Comparison of ENCODE assay signal across 1 cellular context in the genomic region with DNA sequence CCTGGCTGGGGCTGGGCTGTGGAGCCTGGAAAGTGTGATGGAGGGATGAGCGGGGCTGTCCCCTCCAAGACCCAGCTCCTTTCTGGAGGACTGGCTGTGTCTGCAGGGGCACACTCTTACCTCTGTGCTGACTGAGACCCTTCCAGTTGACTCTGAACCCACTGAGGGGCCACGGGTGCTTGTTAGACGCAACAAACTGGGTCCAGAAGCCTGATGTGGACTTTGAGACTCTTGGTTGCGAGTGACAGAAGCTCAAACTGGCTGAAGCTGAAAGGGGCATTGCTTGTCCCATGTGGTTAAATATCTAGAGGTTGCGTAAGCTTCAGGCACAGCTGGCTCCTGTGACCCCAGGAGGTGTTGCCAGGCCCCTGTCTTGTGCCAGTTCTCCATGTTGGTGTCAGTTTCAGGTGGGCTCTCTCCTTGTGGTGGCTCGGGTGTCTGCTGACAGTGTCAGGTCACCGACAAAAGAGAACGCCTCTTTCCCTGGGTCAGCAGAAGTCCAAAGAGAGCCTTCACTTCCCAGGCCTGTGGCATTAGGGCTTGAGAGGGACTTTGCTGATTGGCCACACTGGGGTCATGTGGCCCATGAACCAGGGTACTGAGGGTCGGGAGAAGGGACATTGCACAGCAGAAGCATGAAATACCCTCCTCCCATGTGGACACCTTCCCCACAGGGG.
TF ChIP-seq lines count a peak whose summit lies in the region.

No MANE protein-coding gene starts in this region.

TF ChIP-seq in HepG2, 621 proteins besides CTCF, POLR2A, EP300 and RAD21 (continued from another document and continues in another):
- TF ChIP-seq, protein P1, sequence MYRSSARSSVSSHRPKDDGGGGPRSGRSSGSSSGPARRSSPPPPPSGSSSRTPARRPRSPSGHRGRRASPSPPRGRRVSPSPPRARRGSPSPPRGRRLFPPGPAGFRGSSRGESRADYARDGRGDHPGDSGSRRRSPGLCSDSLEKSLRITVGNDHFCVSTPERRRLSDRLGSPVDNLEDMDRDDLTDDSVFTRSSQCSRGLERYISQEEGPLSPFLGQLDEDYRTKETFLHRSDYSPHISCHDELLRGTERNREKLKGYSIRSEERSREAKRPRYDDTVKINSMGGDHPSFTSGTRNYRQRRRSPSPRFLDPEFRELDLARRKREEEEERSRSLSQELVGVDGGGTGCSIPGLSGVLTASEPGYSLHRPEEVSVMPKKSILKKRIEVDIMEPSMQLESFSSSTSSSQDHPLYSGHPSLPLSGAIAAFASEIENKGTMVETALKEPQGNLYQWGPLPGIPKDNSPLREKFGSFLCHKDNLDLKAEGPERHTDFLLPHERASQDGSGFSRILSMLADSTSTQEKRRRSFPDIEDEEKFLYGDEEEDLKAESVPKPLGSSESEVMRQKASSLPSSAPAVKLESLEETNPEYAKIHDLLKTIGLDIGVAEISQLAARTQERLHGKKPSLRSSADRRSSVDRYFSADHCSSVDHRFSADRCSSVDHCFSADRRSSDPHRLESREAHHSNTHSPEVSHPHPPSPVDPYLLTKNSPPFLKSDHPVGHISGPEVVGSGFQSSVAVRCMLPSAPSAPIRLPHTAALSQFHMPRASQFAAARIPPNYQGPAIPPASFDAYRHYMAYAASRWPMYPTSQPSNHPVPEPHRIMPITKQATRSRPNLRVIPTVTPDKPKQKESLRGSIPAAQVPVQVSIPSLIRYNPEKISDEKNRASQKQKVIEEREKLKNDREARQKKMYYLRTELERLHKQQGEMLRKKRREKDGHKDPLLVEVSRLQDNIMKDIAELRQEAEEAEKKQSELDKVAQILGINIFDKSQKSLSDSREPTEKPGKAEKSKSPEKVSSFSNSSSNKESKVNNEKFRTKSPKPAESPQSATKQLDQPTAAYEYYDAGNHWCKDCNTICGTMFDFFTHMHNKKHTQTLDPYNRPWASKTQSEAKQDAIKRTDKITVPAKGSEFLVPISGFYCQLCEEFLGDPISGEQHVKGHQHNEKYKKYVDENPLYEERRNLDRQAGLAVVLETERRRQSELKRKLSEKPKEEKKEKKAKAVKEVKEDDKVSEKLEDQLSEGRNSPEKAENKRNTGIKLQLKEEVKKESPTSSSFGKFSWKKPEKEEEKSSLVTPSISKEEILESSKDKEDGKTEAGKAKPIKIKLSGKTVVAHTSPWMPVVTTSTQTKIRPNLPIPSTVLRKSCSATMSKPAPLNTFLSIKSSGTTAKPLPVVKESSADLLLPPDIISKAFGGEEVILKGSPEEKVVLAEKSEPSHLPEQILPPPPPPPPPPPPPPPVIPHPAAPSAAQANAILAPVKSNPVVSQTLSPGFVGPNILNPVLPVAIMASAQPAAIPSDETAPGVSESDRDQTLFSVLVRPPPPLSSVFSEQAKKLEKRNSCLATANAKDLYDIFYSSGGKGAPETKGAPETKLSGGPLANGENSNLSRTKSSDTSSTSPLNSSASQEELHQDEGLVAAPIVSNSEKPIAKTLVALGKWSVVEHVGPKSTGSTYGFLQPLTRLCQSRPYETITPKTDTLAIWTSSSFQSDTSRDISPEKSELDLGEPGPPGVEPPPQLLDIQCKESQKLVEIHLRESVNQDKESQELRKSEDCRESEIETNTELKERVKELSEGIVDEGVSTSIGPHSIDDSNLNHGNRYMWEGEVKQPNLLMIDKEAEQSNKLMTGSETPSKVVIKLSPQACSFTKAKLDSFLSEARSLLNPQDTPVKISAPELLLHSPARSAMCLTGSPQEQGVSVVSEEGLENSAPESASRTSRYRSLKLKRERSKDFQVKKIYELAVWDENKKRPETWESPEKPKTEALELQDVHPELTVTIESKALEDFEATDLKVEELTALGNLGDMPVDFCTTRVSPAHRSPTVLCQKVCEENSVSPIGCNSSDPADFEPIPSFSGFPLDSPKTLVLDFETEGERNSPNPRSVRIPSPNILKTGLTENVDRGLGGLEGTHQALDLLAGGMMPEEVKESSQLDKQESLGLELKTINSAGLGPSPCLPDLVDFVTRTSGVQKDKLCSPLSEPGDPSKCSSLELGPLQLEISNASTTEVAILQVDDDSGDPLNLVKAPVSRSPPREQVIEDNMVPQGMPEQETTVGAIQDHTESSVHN (CRISPR knock-in tag; IDR thresholded peaks at IDR 0.05), result no peak
- TF ChIP-seq DMAP1 (CRISPR knock-in tag; IDR thresholded peaks at IDR 0.05) (peak; percentile 53; the same call in 1 of the 2 replicates), PRMT3 (CRISPR knock-in tag; IDR thresholded peaks at IDR 0.05; ENCODE audit: borderline replicate concordance, low read depth) (no peak), SALL1 (CRISPR knock-in tag; IDR thresholded peaks at IDR 0.05) (peak; percentile 87), SAP130 (CRISPR knock-in tag; IDR thresholded peaks at IDR 0.05; ENCODE audit: low read depth) (peak; percentile 83), HIVEP1 (CRISPR knock-in tag; IDR thresholded peaks at IDR 0.05) (no peak), ZNF549 (CRISPR knock-in tag; IDR thresholded peaks at IDR 0.05) (no peak), ZNF615 (CRISPR knock-in tag; IDR thresholded peaks at IDR 0.05; ENCODE audit: borderline replicate concordance) (no peak), MEIS2 (CRISPR knock-in tag; IDR thresholded peaks at IDR 0.05) (peak; percentile 79), ISL2 (CRISPR knock-in tag; IDR thresholded peaks at IDR 0.05) (peak; percentile 35; the same call in 1 of the 2 replicates), ZSCAN20 (CRISPR knock-in tag; IDR thresholded peaks at IDR 0.05; ENCODE audit: borderline replicate concordance) (no peak), KAT7 (CRISPR knock-in tag; IDR thresholded peaks at IDR 0.05; ENCODE audit: borderline replicate concordance) (peak; percentile 66; the same call in 1 of the 2 replicates), GLI4 (CRISPR knock-in tag; IDR thresholded peaks at IDR 0.05; ENCODE audit: borderline replicate concordance) (no peak; the same call in 1 of the 2 replicates), ZMYM2 (CRISPR knock-in tag; IDR thresholded peaks at IDR 0.05) (0 out of 2 replicates have a peak, but pooled peaks have one; percentile 27), ATAD3A (CRISPR knock-in tag; IDR thresholded peaks at IDR 0.05) (no peak), AKAP8 (CRISPR knock-in tag; IDR thresholded peaks at IDR 0.05) (0 out of 2 replicates have a peak, but pooled peaks have one; percentile 43), HMG20A (CRISPR knock-in tag; IDR thresholded peaks at IDR 0.05; ENCODE audit: borderline replicate concordance) (peak; percentile 29; the same call in 1 of the 2 replicates), ZNF136 (CRISPR knock-in tag; IDR thresholded peaks at IDR 0.05; ENCODE audit: low read depth) (0 out of 2 replicates have a peak, but pooled peaks have one; percentile 48), JUND (CRISPR knock-in tag; IDR thresholded peaks at IDR 0.05) (peak; percentile 31; the same call in 1 of the 2 replicates), ZNF775 (CRISPR knock-in tag; IDR thresholded peaks at IDR 0.05; ENCODE audit: borderline replicate concordance) (no peak), ZNF329 (CRISPR knock-in tag; IDR thresholded peaks at IDR 0.05; ENCODE audit: low read depth) (0 out of 2 replicates have a peak, but pooled peaks have one; percentile 48), AHR (CRISPR knock-in tag; IDR thresholded peaks at IDR 0.05) (0 out of 2 replicates have a peak, but pooled peaks have one; percentile 33), SOX6 (IDR thresholded peaks at IDR 0.05) (no peak), SOX6 (CRISPR knock-in tag; IDR thresholded peaks at IDR 0.05) (peak; percentile 65), ZFP41 (CRISPR knock-in tag; IDR thresholded peaks at IDR 0.05; ENCODE audit: borderline replicate concordance) (no peak; the same call in 1 of the 2 replicates), FOXJ3 (CRISPR knock-in tag; IDR thresholded peaks at IDR 0.05; ENCODE audit: borderline replicate concordance) (peak; percentile 79), SYNCRIP (IDR thresholded peaks at IDR 0.05; ENCODE audit: insufficient read depth, low read depth, low read length) (no peak), ZKSCAN1 (IDR thresholded peaks at IDR 0.05; ENCODE audit: low read length) (no peak), SMAD1 (CRISPR knock-in tag; IDR thresholded peaks at IDR 0.05; ENCODE audit: borderline replicate concordance, low read depth) (0 out of 2 replicates have a peak, but pooled peaks have one; percentile 30), FOXA1 (IDR thresholded peaks at IDR 0.05) (no peak), FOXA1 (CRISPR knock-in tag; IDR thresholded peaks at IDR 0.05) (no peak), NR2C2 (CRISPR knock-in tag; IDR thresholded peaks at IDR 0.05; ENCODE audit: borderline replicate concordance) (peak; percentile 79), ETV6 (CRISPR knock-in tag; conservative IDR thresholded peaks at IDR 0.05) (no peak), ZNF292 (CRISPR knock-in tag; IDR thresholded peaks at IDR 0.05; ENCODE audit: borderline replicate concordance, low read depth) (peak; percentile 69; the same call in 1 of the 2 replicates), KDM2A (CRISPR knock-in tag; IDR thresholded peaks at IDR 0.05; ENCODE audit: borderline replicate concordance, low read depth) (peak; percentile 28; the same call in 1 of the 2 replicates), ZNF790 (CRISPR knock-in tag; IDR thresholded peaks at IDR 0.05; ENCODE audit: borderline replicate concordance) (no peak), RCOR2 (CRISPR knock-in tag; IDR thresholded peaks at IDR 0.05) (0 out of 2 replicates have a peak, but pooled peaks have one; percentile 41), CENPX (CRISPR knock-in tag; IDR thresholded peaks at IDR 0.05) (no peak)
- TF ChIP-seq, protein P2, sequence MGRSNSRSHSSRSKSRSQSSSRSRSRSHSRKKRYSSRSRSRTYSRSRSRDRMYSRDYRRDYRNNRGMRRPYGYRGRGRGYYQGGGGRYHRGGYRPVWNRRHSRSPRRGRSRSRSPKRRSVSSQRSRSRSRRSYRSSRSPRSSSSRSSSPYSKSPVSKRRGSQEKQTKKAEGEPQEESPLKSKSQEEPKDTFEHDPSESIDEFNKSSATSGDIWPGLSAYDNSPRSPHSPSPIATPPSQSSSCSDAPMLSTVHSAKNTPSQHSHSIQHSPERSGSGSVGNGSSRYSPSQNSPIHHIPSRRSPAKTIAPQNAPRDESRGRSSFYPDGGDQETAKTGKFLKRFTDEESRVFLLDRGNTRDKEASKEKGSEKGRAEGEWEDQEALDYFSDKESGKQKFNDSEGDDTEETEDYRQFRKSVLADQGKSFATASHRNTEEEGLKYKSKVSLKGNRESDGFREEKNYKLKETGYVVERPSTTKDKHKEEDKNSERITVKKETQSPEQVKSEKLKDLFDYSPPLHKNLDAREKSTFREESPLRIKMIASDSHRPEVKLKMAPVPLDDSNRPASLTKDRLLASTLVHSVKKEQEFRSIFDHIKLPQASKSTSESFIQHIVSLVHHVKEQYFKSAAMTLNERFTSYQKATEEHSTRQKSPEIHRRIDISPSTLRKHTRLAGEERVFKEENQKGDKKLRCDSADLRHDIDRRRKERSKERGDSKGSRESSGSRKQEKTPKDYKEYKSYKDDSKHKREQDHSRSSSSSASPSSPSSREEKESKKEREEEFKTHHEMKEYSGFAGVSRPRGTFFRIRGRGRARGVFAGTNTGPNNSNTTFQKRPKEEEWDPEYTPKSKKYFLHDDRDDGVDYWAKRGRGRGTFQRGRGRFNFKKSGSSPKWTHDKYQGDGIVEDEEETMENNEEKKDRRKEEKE (IDR thresholded peaks at IDR 0.05), result no peak
- TF ChIP-seq, protein P3, sequence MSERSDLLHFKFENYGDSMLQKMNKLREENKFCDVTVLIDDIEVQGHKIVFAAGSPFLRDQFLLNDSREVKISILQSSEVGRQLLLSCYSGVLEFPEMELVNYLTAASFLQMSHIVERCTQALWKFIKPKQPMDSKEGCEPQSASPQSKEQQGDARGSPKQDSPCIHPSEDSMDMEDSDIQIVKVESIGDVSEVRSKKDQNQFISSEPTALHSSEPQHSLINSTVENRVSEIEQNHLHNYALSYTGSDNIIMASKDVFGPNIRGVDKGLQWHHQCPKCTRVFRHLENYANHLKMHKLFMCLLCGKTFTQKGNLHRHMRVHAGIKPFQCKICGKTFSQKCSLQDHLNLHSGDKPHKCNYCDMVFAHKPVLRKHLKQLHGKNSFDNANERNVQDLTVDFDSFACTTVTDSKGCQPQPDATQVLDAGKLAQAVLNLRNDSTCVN (CRISPR knock-in tag; IDR thresholded peaks at IDR 0.05; ENCODE audit: borderline replicate concordance), result no peak
- TF ChIP-seq, protein P4, sequence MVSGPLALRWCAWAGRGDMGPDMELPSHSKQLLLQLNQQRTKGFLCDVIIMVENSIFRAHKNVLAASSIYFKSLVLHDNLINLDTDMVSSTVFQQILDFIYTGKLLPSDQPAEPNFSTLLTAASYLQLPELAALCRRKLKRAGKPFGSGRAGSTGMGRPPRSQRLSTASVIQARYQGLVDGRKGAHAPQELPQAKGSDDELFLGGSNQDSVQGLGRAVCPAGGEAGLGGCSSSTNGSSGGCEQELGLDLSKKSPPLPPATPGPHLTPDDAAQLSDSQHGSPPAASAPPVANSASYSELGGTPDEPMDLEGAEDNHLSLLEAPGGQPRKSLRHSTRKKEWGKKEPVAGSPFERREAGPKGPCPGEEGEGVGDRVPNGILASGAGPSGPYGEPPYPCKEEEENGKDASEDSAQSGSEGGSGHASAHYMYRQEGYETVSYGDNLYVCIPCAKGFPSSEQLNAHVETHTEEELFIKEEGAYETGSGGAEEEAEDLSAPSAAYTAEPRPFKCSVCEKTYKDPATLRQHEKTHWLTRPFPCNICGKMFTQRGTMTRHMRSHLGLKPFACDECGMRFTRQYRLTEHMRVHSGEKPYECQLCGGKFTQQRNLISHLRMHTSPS (CRISPR knock-in tag; IDR thresholded peaks at IDR 0.05; ENCODE audit: low read depth), result peak; percentile 91
- TF ChIP-seq, protein P5, sequence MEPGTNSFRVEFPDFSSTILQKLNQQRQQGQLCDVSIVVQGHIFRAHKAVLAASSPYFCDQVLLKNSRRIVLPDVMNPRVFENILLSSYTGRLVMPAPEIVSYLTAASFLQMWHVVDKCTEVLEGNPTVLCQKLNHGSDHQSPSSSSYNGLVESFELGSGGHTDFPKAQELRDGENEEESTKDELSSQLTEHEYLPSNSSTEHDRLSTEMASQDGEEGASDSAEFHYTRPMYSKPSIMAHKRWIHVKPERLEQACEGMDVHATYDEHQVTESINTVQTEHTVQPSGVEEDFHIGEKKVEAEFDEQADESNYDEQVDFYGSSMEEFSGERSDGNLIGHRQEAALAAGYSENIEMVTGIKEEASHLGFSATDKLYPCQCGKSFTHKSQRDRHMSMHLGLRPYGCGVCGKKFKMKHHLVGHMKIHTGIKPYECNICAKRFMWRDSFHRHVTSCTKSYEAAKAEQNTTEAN (CRISPR knock-in tag; conservative IDR thresholded peaks at IDR 0.05), result no peak
- TF ChIP-seq, protein P6, sequence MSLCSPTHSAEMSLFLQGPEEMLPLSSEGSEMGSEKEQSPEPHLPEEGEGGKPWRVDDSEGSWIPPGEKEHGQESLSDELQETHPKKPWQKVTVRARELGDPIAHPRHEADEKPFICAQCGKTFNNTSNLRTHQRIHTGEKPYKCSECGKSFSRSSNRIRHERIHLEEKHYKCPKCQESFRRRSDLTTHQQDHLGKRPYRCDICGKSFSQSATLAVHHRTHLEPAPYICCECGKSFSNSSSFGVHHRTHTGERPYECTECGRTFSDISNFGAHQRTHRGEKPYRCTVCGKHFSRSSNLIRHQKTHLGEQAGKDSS (CRISPR knock-in tag; IDR thresholded peaks at IDR 0.05; ENCODE audit: borderline replicate concordance, low read depth), result 0 out of 2 replicates have a peak, but pooled peaks have one; percentile 61
- TF ChIP-seq, protein P7, sequence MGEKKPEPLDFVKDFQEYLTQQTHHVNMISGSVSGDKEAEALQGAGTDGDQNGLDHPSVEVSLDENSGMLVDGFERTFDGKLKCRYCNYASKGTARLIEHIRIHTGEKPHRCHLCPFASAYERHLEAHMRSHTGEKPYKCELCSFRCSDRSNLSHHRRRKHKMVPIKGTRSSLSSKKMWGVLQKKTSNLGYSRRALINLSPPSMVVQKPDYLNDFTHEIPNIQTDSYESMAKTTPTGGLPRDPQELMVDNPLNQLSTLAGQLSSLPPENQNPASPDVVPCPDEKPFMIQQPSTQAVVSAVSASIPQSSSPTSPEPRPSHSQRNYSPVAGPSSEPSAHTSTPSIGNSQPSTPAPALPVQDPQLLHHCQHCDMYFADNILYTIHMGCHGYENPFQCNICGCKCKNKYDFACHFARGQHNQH (CRISPR knock-in tag; IDR thresholded peaks at IDR 0.05), result peak; percentile 54; the same call in 1 of the 2 replicates
